ENCODE assay signal across 24 cellular contexts in the genomic region with DNA sequence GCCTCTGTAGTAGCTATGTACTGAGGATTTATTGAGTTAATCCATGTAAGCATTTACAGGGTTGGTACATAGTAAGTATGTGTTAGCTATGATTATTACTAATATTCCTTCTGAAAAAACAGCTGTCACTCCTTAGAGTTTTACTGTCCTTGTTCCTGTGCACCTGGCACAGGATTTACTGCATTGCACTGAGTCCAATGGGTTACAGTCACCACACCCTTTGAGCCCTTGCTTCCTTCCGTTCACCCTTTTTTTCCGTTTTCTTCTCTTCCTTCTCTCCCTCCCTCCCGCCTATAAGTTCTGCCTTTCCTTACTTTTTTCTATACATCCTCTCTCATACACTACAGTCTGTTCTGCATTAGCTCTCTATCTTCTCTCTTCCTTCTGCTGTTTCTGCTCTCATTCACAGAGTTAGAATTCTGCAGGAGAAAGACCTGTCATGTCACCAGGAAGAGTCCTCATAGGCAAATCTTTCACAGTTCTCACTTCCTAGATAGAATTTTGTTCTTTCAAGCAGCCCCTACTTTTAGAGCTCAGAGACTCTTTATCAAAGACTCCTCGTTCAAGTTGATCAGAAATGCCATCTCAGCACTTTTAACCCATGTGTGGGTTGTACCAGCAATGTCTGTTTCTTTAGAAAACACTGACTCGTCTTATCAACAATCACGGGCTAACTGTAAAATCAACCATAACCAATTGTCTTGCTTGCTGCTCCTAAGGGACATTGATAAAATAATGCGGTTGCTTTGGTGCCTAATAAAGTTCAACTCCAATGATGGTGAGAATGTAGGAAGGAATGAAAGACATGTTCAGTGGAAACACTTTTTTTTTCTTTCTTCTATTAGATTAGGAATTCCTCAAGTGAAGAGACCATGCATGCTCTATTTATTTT. TPM values are rescaled to one million over a fixed set of nuclear protein-coding genes. Genes with fewer than 3 reads are reported as not detected.
A peak's percentile ranks its signal among the peaks of the same experiment; 100 is the strongest.
DNase-seq lines count a peak whose midpoint lies in the region; ATAC-seq and TF ChIP-seq lines count a peak whose summit lies in the region.
"Had no signal": no experiment of that assay in that cellular context is flagged by ENCODE, and none has a peak within 500 bp of the region (broad histone marks: within the 10 kb centered on the region; RNA-seq: fewer than 3 reads in every experiment).

No MANE protein-coding gene starts in this region.

- peaks cover 4 to 5% of the 10 kb centered on the region in 2 donors for H3K4me1 Mint-ChIP-seq in natural killer cell treated with Interleukin-12 subunit alpha and Interleukin-12 subunit beta and Interleukin-15 and Interleukin-18, amount 100 ng/mL, for 72 hours (ENCODE audit: low read depth in 2 of 2)
- H3K4me1 Mint-ChIP-seq in natural killer cell (no peaks in the 10 kb centered on the region), T-helper 17 cell (peaks cover 5% of the 10 kb centered on the region)

- H3K9me2 ChIP-seq in hepatocyte (replicated peaks; ENCODE audit: insufficient read depth), result no peaks in the 10 kb centered on the region

- peaks cover 4 to 8% of the 10 kb centered on the region in 2 donors for H3K27me3 Mint-ChIP-seq in natural killer cell treated with Interleukin-12 subunit alpha and Interleukin-12 subunit beta and Interleukin-15 and Interleukin-18, amount 100 ng/mL, for 72 hours
- peaks cover 4 to 7% of the 10 kb centered on the region in 2 donors for H3K27me3 Mint-ChIP-seq in natural killer cell (ENCODE audit: low read depth in 2 of 2)
- peaks cover 8% of the 10 kb centered on the region for H3K27me3 Mint-ChIP-seq in T-helper 17 cell

- TF ChIP-seq POLR2A in transverse colon (IDR thresholded peaks at IDR 0.05), result no peak

- H3K79me2 ChIP-seq in hepatocyte, result no peaks in the 10 kb centered on the region

- H4K20me1 ChIP-seq in hepatocyte (ENCODE audit: insufficient read depth, poor library complexity, severe bottlenecking), result no peaks in the 10 kb centered on the region

- DNase-seq in natural killer cell treated with Interleukin-12 subunit alpha and Interleukin-12 subunit beta and Interleukin-15 and Interleukin-18, amount 100 ng/mL, for 72 hours (ENCODE audit: low spot score), result no peak
- DNase-seq in natural killer cell, result no peak
- DNase-seq in T-helper 17 cell, result no peak
- no peak for DNase-seq in hepatocyte (ENCODE audit: low spot score)
- peak; percentile 17 for DNase-seq in transverse colon
- no peak for DNase-seq in NCI-H226
- DNase-seq: activated T-cell treated with anti-CD3 and anti-CD28 coated beads for 4 hours; BE2C; body of pancreas; effector memory CD4-positive, alpha-beta T cell; left ventricle myocardium superior; naive thymus-derived CD4-positive, alpha-beta T cell; NCI-H1048; NCI-H187 treated with DMSO at 0.1 percent for 48 hours; NCI-H526; NK-92 treated with Interleukin-12 subunit alpha and Interleukin-12 subunit beta, amount 100 ng/mL, for 24 hours; stimulated activated CD4-positive, alpha-beta T cell treated with anti-CD3 and anti-CD28 coated beads, Interleukin-1b, Interleukin-23, amount 100 ng/mL, for 48 hours; stimulated activated CD8-positive, alpha-beta memory T cell treated with anti-CD3 and anti-CD28 coated beads, Interleukin-4, amount 100 ng/mL, for 48 hours had no signal

- TF ChIP-seq EP300 in transverse colon (IDR thresholded peaks at IDR 0.05; ENCODE audit: low read depth), result no peak

- H3K4me2 ChIP-seq in hepatocyte, result peak overlapping the region; percentile 10

- 54% methylated on average over 7 of the region's 7 CpGs for WGBS in hepatocyte (ENCODE audit: low lambda C conversion rate, missing lambda C conversion rate)
- WGBS in transverse colon (ENCODE audit: low coverage in 1 of 2), 2 donors, result 47 to 48% methylated on average over 7 of the region's 7 CpGs

- H3K27ac ChIP-seq in hepatocyte (no peak overlapping the region), transverse colon (no peak overlapping the region)
- H3K27ac ChIP-seq: body of pancreas, HL-60, SJSA1, skin epidermis had no signal

- in situ Hi-C loops in transverse colon (cut with MboI; ENCODE audit: low pct_ligation_motif_present in 1 of 4, low pct_unique_long_range_greater_than_20kb in 1 of 4, low sequenced_read_pairs in 3 of 4), result no loop called here

- H2AFZ ChIP-seq in hepatocyte, result no peak overlapping the region

- intact Hi-C loops in natural killer cell (cut with micrococcal nuclease), result no loop called here
- intact Hi-C loops in transverse colon (cut with DNase I; ENCODE audit: low total_unique reads), result no loop called here

- peak overlapping the region; percentile 2 for H3K4me3 Mint-ChIP-seq in natural killer cell treated with Interleukin-12 subunit alpha and Interleukin-12 subunit beta and Interleukin-15 and Interleukin-18, amount 100 ng/mL, for 72 hours
- H3K4me3 Mint-ChIP-seq in natural killer cell (no peak overlapping the region), T-helper 17 cell (peak overlapping the region; percentile 41)
- H3K4me3 Mint-ChIP-seq: type B pancreatic cell had no signal

- no peaks in the 10 kb centered on the region for H3K4me1 ChIP-seq in hepatocyte (ENCODE audit: insufficient read depth)
- no peaks in the 10 kb centered on the region for H3K4me1 ChIP-seq in transverse colon
- H3K4me1 ChIP-seq: BE2C, SJSA1 had no signal

- no peaks in the 10 kb centered on the region for H3K27me3 ChIP-seq in hepatocyte
- no peaks in the 10 kb centered on the region for H3K27me3 ChIP-seq in transverse colon
- H3K27me3 ChIP-seq: body of pancreas, SJSA1 had no signal

- no peak overlapping the region for H3K27ac Mint-ChIP-seq in natural killer cell treated with Interleukin-12 subunit alpha and Interleukin-12 subunit beta and Interleukin-15 and Interleukin-18, amount 100 ng/mL, for 72 hours
- H3K27ac Mint-ChIP-seq in natural killer cell (no peak overlapping the region), T-helper 17 cell (no peak overlapping the region)
- H3K27ac Mint-ChIP-seq: naive thymus-derived CD4-positive, alpha-beta T cell; type B pancreatic cell had no signal

- no peak for ATAC-seq in natural killer cell treated with Interleukin-12 subunit alpha and Interleukin-12 subunit beta and Interleukin-15 and Interleukin-18, amount 100 ng/mL, for 72 hours
- no peak for ATAC-seq in natural killer cell
- no peak for ATAC-seq in T-helper 17 cell
- no peak for ATAC-seq in HG02623 (IDR thresholded peaks at IDR 0.05; ENCODE audit: unreplicated experiment)
- ATAC-seq in GM18873 (IDR thresholded peaks at IDR 0.05; ENCODE audit: low FRiP score, unreplicated experiment), result no peak
- ATAC-seq: body of pancreas; left ventricle myocardium superior; naive thymus-derived CD4-positive, alpha-beta T cell had no signal

- H3K9me3 ChIP-seq in T-helper 17 cell (ENCODE audit: control insufficient read depth, low read length, poor library complexity, severe bottlenecking), result no peaks in the 10 kb centered on the region
- H3K9me3 ChIP-seq in hepatocyte (ENCODE audit: low read depth), result no peaks in the 10 kb centered on the region
- H3K9me3 ChIP-seq in transverse colon, result no peaks in the 10 kb centered on the region
- H3K9me3 ChIP-seq: BE2C, body of pancreas, SJSA1 had no signal

- no peak overlapping the region for H3K4me3 ChIP-seq in hepatocyte
- no peak overlapping the region for H3K4me3 ChIP-seq in transverse colon
- H3K4me3 ChIP-seq: body of pancreas, SJSA1, skin epidermis had no signal

- no peaks in the 10 kb centered on the region for H3K9me3 Mint-ChIP-seq in natural killer cell treated with Interleukin-12 subunit alpha and Interleukin-12 subunit beta and Interleukin-15 and Interleukin-18, amount 100 ng/mL, for 72 hours
- no peaks in the 10 kb centered on the region for H3K9me3 Mint-ChIP-seq in natural killer cell
- H3K9me3 Mint-ChIP-seq: naive thymus-derived CD4-positive, alpha-beta T cell; type B pancreatic cell had no signal

- TF ChIP-seq CTCF in natural killer cell (IDR thresholded peaks at IDR 0.05) (no peak), hepatocyte (IDR thresholded peaks at IDR 0.05; ENCODE audit: poor library complexity) (no peak), transverse colon (IDR thresholded peaks at IDR 0.05) (no peak)

- H3K36me3 ChIP-seq in hepatocyte (replicated peaks; ENCODE audit: insufficient read depth, low read depth), result no peaks in the 10 kb centered on the region
- H3K36me3 ChIP-seq in transverse colon, result no peaks in the 10 kb centered on the region
- H3K36me3 ChIP-seq: BE2C had no signal

- peaks cover 6% of the 10 kb centered on the region for H3K36me3 Mint-ChIP-seq in natural killer cell treated with Interleukin-12 subunit alpha and Interleukin-12 subunit beta and Interleukin-15 and Interleukin-18, amount 100 ng/mL, for 72 hours
- H3K36me3 Mint-ChIP-seq in natural killer cell (no peaks in the 10 kb centered on the region), T-helper 17 cell (ENCODE audit: low read depth) (no peaks in the 10 kb centered on the region)
- H3K36me3 Mint-ChIP-seq: type B pancreatic cell had no signal

RNA-seq across cellular contexts. Expression of gene CDK6, which starts 12.7 kb away (rescaled TPM):
- total RNA-seq in natural killer cell treated with Interleukin-12 subunit alpha and Interleukin-12 subunit beta and Interleukin-15 and Interleukin-18, amount 100 ng/mL, for 72 hours, result 100 to 1,000 TPM; 278 to 404 TPM
- total RNA-seq in natural killer cell (10 to 100 TPM; 41.1 to 46.3 (median 45.1) TPM), T-helper 17 cell (10 to 100 TPM; 61.5 to 63.7 TPM), hepatocyte (64.5 and 69.6 TPM in 2 replicates), transverse colon (10 to 100 TPM; 12.9 to 32.7 (median 21.6) TPM)
- polyA plus RNA-seq in hepatocyte, result 15.9 and 18.7 TPM in 2 replicates
